13 cellular contexts compared by ENCODE assay signal in genomic region chr6:16486661-16487060, GRCh38.
DNase-seq lines count a peak whose midpoint lies in the region; ATAC-seq and TF ChIP-seq lines count a peak whose summit lies in the region.
"Had no signal": no experiment of that assay in that cellular context is flagged by ENCODE, and none has a peak within 500 bp of the region (broad histone marks: within the 10 kb centered on the region; RNA-seq: fewer than 3 reads in every experiment).

No MANE protein-coding gene starts in this region.

- peak; percentile 71 for DNase-seq in stimulated activated naive CD4-positive, alpha-beta T cell treated with Interleukin-2 at 50 U/mL for 16 hours (lab: John Stamatoyannopoulos, UW)
- no peak for DNase-seq in stimulated activated naive CD4-positive, alpha-beta T cell (lab: John Stamatoyannopoulos, UW)
- peak; percentile 87 for DNase-seq in activated effector memory CD4-positive, alpha-beta T cell treated with anti-CD3 and anti-CD28 coated beads, Interleukin-2, amount 50 U/mL, for 16 hours
- no peak for DNase-seq in spleen
- no peak for DNase-seq in cortex of kidney (lab: John Stamatoyannopoulos, UW)
- no peak for DNase-seq in NCI-H526 (lab: John Stamatoyannopoulos, UW)
- DNase-seq in RWPE1 (ENCODE audit: low spot score): no peak
- DNase-seq: DMS153, mesendoderm, NCI-H2227 treated with DMSO at 0.1 percent for 48 hours, OCI-M1, pancreas had no signal

- H3K27me3 ChIP-seq in spleen (replicated peaks in 1 of 7): no peaks in the 10 kb centered on the region
- H3K27me3 ChIP-seq: pancreas had no signal

- no peak for ATAC-seq in GM21717 (IDR thresholded peaks at IDR 0.05; ENCODE audit: unreplicated experiment)
- ATAC-seq: pancreas had no signal

- H3K4me1 ChIP-seq in spleen: peaks cover 5 to 86% (median 38%) of the 10 kb centered on the region in 6 donors
- H3K4me1 ChIP-seq: pancreas had no signal

- 69 to 82% (median 79%) methylated on average over 11 of the region's 11 CpGs for WGBS in spleen, 5 donors

- peaks cover 0 to 11% (median 8%) of the 10 kb centered on the region in 8 donors for H3K9me3 ChIP-seq in spleen
- H3K9me3 ChIP-seq: pancreas had no signal

- POLR2A ChIA-PET in RWPE1 (lab: Yijun Ruan, JAX; ENCODE audit: low non-redundant PET): no interaction called here

- CTCF ChIA-PET in RWPE1 (lab: Yijun Ruan, JAX): no interaction called here

- no peak for TF ChIP-seq POLR2A in spleen (IDR thresholded peaks at IDR 0.05)

- H3K27ac ChIP-seq in spleen: peak overlapping the region in 5 of 8 donors; percentile 27 to 65 (median 44)
- no peak overlapping the region for H3K27ac ChIP-seq in RWPE1
- H3K27ac ChIP-seq: pancreas had no signal

- TF ChIP-seq CTCF in spleen (IDR thresholded peaks at IDR 0.05 in 8 of 11, conservative IDR thresholded peaks at IDR 0.05 in 3 of 11) (no peak), RWPE1 (conservative IDR thresholded peaks at IDR 0.05; ENCODE audit: low read depth) (no peak)

- H3K4me3 ChIP-seq in spleen: peak overlapping the region in 1 of 8 donors; percentile 13
- H3K4me3 ChIP-seq: pancreas had no signal

- intact Hi-C loops in spleen (cut with DNase I; ENCODE audit: low total_unique reads): no loop called here

- H3K36me3 ChIP-seq in spleen: peaks cover 0 to 39% (median 8%) of the 10 kb centered on the region in 6 donors

Comparison
In these comparisons a context has a peak if more than half of its experiments do, and no peak if none do; other contexts are left out.
1. DNase-seq: peak in stimulated activated naive CD4-positive, alpha-beta T cell treated with Interleukin-2 at 50 U/mL for 16 hours (single experiment) and activated effector memory CD4-positive, alpha-beta T cell treated with anti-CD3 and anti-CD28 coated beads, Interleukin-2, amount 50 U/mL, for 16 hours (single experiment); none in stimulated activated naive CD4-positive, alpha-beta T cell (0 of 6), spleen (single experiment), cortex of kidney (single experiment), NCI-H526 (0 of 2) and RWPE1 (single experiment).